ENCODE assay signal across 1 cellular context in genomic region chr17:39737761-39738567, GRCh38.
TF ChIP-seq lines count a peak whose summit lies in the region.

Gene GRB7 (plus strand): TSS chr17:39737938. CDS start chr17:39742302, 4,364 bp downstream.

TF ChIP-seq in HepG2, 621 proteins besides CTCF, POLR2A, EP300 and RAD21 (continued from another document and continues in another):
- TF ChIP-seq TFE3 (CRISPR knock-in tag; IDR thresholded peaks at IDR 0.05) (no peak), ZNF773 (CRISPR knock-in tag; IDR thresholded peaks at IDR 0.05; ENCODE audit: borderline replicate concordance) (peak; percentile 81; the same call in 1 of the 2 replicates), CEBPZ (IDR thresholded peaks at IDR 0.05; ENCODE audit: low read length) (no peak), ZEB1 (IDR thresholded peaks at IDR 0.05; ENCODE audit: insufficient replicate concordance, low read depth) (peak; percentile 73), CREBL2 (CRISPR knock-in tag; IDR thresholded peaks at IDR 0.05; ENCODE audit: borderline replicate concordance) (no peak), HES4 (CRISPR knock-in tag; IDR thresholded peaks at IDR 0.05; ENCODE audit: borderline replicate concordance) (peak; percentile 39), ZNF382 (CRISPR knock-in tag; IDR thresholded peaks at IDR 0.05; ENCODE audit: borderline replicate concordance) (no peak), ZNF614 (CRISPR knock-in tag; IDR thresholded peaks at IDR 0.05; ENCODE audit: borderline replicate concordance) (peak; percentile 72; the same call in 1 of the 2 replicates), FOSL2 (CRISPR knock-in tag; IDR thresholded peaks at IDR 0.05) (peak; percentile 8; the same call in 1 of the 2 replicates), MLLT10 (CRISPR knock-in tag; IDR thresholded peaks at IDR 0.05) (0 out of 2 replicates have a peak, but pooled peaks have one; percentile 53), BCLAF1 (IDR thresholded peaks at IDR 0.05) (no peak), KDM3A (CRISPR knock-in tag; IDR thresholded peaks at IDR 0.05; ENCODE audit: low read depth) (no peak), ZNF335 (CRISPR knock-in tag; IDR thresholded peaks at IDR 0.05) (peak; percentile 70), ZNF441 (CRISPR knock-in tag; IDR thresholded peaks at IDR 0.05; ENCODE audit: borderline replicate concordance) (no peak; the same call in 1 of the 2 replicates), TSC22D2 (CRISPR knock-in tag; IDR thresholded peaks at IDR 0.05; ENCODE audit: borderline replicate concordance) (no peak), LBX2 (CRISPR knock-in tag; IDR thresholded peaks at IDR 0.05; ENCODE audit: borderline replicate concordance) (no peak), SNRNP70 (IDR thresholded peaks at IDR 0.05; ENCODE audit: low read depth, low read length) (no peak), ZFP36L1 (CRISPR knock-in tag; IDR thresholded peaks at IDR 0.05) (no peak), ZFP36L2 (CRISPR knock-in tag; IDR thresholded peaks at IDR 0.05) (no peak), RNF2 (conservative IDR thresholded peaks at IDR 0.05; ENCODE audit: low read depth) (no peak), ZNF484 (CRISPR knock-in tag; IDR thresholded peaks at IDR 0.05; ENCODE audit: borderline replicate concordance, low read depth) (no peak), YY1 (IDR thresholded peaks at IDR 0.05; ENCODE audit: insufficient read depth, insufficient replicate concordance, low read depth, low read length) (no peak), FOXA1 (IDR thresholded peaks at IDR 0.05) (no peak), FOXA1 (CRISPR knock-in tag; IDR thresholded peaks at IDR 0.05) (no peak), HCFC1 (IDR thresholded peaks at IDR 0.05; ENCODE audit: low read depth, low read length) (no peak), TAF15 (IDR thresholded peaks at IDR 0.05; ENCODE audit: low read depth, low read length, poor library complexity, severe bottlenecking) (peak; percentile 36), NCOA2 (CRISPR knock-in tag; IDR thresholded peaks at IDR 0.05) (0 out of 2 replicates have a peak, but pooled peaks have one; percentile 15), MIXL1 (CRISPR knock-in tag; IDR thresholded peaks at IDR 0.05) (no peak), ZIK1 (CRISPR knock-in tag; IDR thresholded peaks at IDR 0.05; ENCODE audit: borderline replicate concordance, low read depth) (no peak), ZNF780A (CRISPR knock-in tag; IDR thresholded peaks at IDR 0.05) (no peak), JUND (CRISPR knock-in tag; IDR thresholded peaks at IDR 0.05) (peak; percentile 64; the same call in 1 of the 2 replicates), POLR2G (IDR thresholded peaks at IDR 0.05; ENCODE audit: low read depth, low read length) (peak; percentile 77), HDAC6 (IDR thresholded peaks at IDR 0.05; ENCODE audit: low read depth, low read length) (no peak), PHB2 (IDR thresholded peaks at IDR 0.05; ENCODE audit: partially characterized antibody) (no peak), CREB1 (IDR thresholded peaks at IDR 0.05) (no peak), CREB1 (CRISPR knock-in tag; IDR thresholded peaks at IDR 0.05) (peak; percentile 67), BATF2 (CRISPR knock-in tag; IDR thresholded peaks at IDR 0.05) (no peak), SP1 (IDR thresholded peaks at IDR 0.05) (no peak), SP1 (CRISPR knock-in tag; IDR thresholded peaks at IDR 0.05) (0 out of 2 replicates have a peak, but pooled peaks have one; percentile 23), BCL3 (CRISPR knock-in tag; IDR thresholded peaks at IDR 0.05) (peak; percentile 84; the same call in 1 of the 2 replicates), ZFP41 (CRISPR knock-in tag; IDR thresholded peaks at IDR 0.05; ENCODE audit: borderline replicate concordance) (no peak), ZSCAN29 (CRISPR knock-in tag; conservative IDR thresholded peaks at IDR 0.05) (no peak), PAF1 (CRISPR knock-in tag; IDR thresholded peaks at IDR 0.05) (no peak), NR3C1 (CRISPR knock-in tag; IDR thresholded peaks at IDR 0.05) (no peak), U2AF2 (IDR thresholded peaks at IDR 0.05; ENCODE audit: low read depth, low read length) (no peak), ZBTB14 (CRISPR knock-in tag; IDR thresholded peaks at IDR 0.05) (no peak), ZNF710 (CRISPR knock-in tag; IDR thresholded peaks at IDR 0.05; ENCODE audit: borderline replicate concordance) (no peak; the same call in 1 of the 2 replicates), ZNF251 (CRISPR knock-in tag; IDR thresholded peaks at IDR 0.05) (no peak), RFX3 (CRISPR knock-in tag; IDR thresholded peaks at IDR 0.05) (0 out of 2 replicates have a peak, but pooled peaks have one; percentile 13), RELA (CRISPR knock-in tag; IDR thresholded peaks at IDR 0.05) (no peak), ZNF10 (CRISPR knock-in tag; IDR thresholded peaks at IDR 0.05; ENCODE audit: borderline replicate concordance, low read depth) (no peak), ZKSCAN1 (IDR thresholded peaks at IDR 0.05; ENCODE audit: low read length) (no peak), FOXP4 (CRISPR knock-in tag; IDR thresholded peaks at IDR 0.05) (peak; percentile 26; the same call in 1 of the 2 replicates), HMG20B (CRISPR knock-in tag; conservative IDR thresholded peaks at IDR 0.05) (no peak), SNAPC5 (CRISPR knock-in tag; IDR thresholded peaks at IDR 0.05; ENCODE audit: borderline replicate concordance) (no peak), ZNF557 (CRISPR knock-in tag; IDR thresholded peaks at IDR 0.05) (no peak)
